ENCODE assay signal across 9 cellular contexts in the genomic region with DNA sequence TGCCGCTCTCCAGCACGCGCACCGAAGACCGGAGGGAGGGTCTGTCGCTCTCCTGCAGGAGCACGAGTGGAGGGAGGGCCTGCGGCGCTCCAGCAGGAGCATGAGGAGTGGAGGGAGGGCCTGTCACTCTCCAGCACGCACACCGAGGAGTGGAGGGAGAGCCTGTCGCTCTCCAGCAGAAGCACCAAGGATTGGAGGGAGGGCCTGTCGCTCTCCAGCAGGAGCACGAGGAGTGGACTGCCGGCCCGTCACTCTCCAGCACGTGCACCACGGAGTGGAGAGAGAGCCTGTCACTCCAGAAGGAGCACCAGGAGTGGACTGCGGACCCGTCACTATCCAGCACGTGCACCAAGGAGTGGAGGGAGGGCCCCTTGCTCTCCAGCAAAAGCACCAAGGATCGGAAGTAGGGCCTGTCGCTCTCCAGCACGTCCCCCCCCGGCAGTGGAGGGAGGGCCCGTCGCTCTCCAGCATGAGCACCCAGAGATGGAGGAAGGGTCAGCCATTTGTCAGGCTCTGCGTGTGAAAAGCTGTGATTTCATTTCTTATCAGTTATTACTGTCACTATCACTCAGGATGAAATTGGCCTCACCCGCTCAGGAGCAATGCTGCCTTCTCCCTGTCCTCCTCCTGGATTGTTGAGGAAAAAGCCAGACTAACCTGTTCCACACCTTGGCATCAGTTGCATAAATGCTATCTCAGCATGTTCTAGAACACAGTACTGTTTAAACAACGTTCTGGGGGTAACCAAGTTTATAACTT. TPM values are rescaled to one million over a fixed set of nuclear protein-coding genes. Genes with fewer than 3 reads are reported as not detected.
DNase-seq lines count a peak whose midpoint lies in the region; ATAC-seq and TF ChIP-seq lines count a peak whose summit lies in the region.
"Had no signal": no experiment of that assay in that cellular context is flagged by ENCODE, and none has a peak within 500 bp of the region (broad histone marks: within the 10 kb centered on the region; RNA-seq: fewer than 3 reads in every experiment).

No MANE protein-coding gene starts in this region.

- H3K9ac ChIP-seq in IMR-90 (ENCODE audit: low read depth, low read length): no peak overlapping the region

- H3K9me1 ChIP-seq in IMR-90 (ENCODE audit: insufficient read depth, low read length): no peaks in the 10 kb centered on the region

- no peak for TF ChIP-seq RAD21 in IMR-90 (IDR thresholded peaks at IDR 0.05; ENCODE audit: low read length)

- H3K27ac ChIP-seq in IMR-90 (ENCODE audit: insufficient read depth, low read length): no peak overlapping the region
- H3K27ac ChIP-seq in naive thymus-derived CD4-positive, alpha-beta T cell (ENCODE audit: low read depth, low read length): no peak overlapping the region

- H3K18ac ChIP-seq in IMR-90 (ENCODE audit: low read depth, low read length): no peak overlapping the region

- peak; percentile 7 for DNase-seq in BE2C
- DNase-seq in IMR-90: peak; percentile 58
- peak; percentile 98 for DNase-seq in fibroblast of mammary gland (ENCODE audit: low read depth)
- peak in 4 of 9 donors; percentile 8 to 44 (median 22) for DNase-seq in naive thymus-derived CD4-positive, alpha-beta T cell
- DNase-seq in SW 1271 (lab: John Stamatoyannopoulos, UW): no peak
- no peak for DNase-seq in activated CD8-positive, alpha-beta memory T cell treated with anti-CD3 and anti-CD28 coated beads, Interleukin-2, amount 10 ng/mL, durations not matched to agents 7 days and 5 days
- no peak for DNase-seq in activated CD4-positive, alpha-beta T cell treated with anti-CD3 and anti-CD28 coated beads, Interleukin-2, amount 50 U/mL, for 4 hours
- DNase-seq: activated CD8-positive, alpha-beta memory T cell treated with anti-CD3 and anti-CD28 coated beads for 24 hours had no signal

- no peaks in the 10 kb centered on the region for H3K9me3 ChIP-seq in BE2C
- H3K9me3 ChIP-seq in IMR-90 (ENCODE audit: control insufficient read depth, insufficient read depth, low read length): no peaks in the 10 kb centered on the region
- H3K9me3 ChIP-seq in naive thymus-derived CD4-positive, alpha-beta T cell (ENCODE audit: control insufficient read depth in 2 of 3, low read length in 3 of 3): no peaks in the 10 kb centered on the region

- H4K91ac ChIP-seq in IMR-90 (ENCODE audit: insufficient read depth, low read depth, low read length): no peak overlapping the region

- H3K4ac ChIP-seq in IMR-90 (ENCODE audit: low read depth, low read length): no peak overlapping the region

- H3K36me3 Mint-ChIP-seq in naive thymus-derived CD4-positive, alpha-beta T cell: peaks cover 0 to 27% (median 3%) of the 10 kb centered on the region in 5 donors
- no peaks in the 10 kb centered on the region for H3K36me3 Mint-ChIP-seq in activated CD8-positive, alpha-beta memory T cell treated with anti-CD3 and anti-CD28 coated beads, Interleukin-2, amount 10 ng/mL, durations not matched to agents 7 days and 5 days

- BruUV-seq in IMR-90 (replicated peaks; lab: Mats Ljungman, UMichigan): no TSS peak

- H2AK5ac ChIP-seq in IMR-90 (ENCODE audit: low read depth, low read length): no peak overlapping the region

- H3K27me3 ChIP-seq in BE2C: no peaks in the 10 kb centered on the region
- H3K27me3 ChIP-seq in IMR-90 (ENCODE audit: control insufficient read depth, insufficient read depth, low read length): no peaks in the 10 kb centered on the region
- H3K27me3 ChIP-seq in naive thymus-derived CD4-positive, alpha-beta T cell (ENCODE audit: control insufficient read depth in 2 of 2, insufficient read depth in 2 of 2, low read length in 2 of 2): no peaks in the 10 kb centered on the region

- H3K14ac ChIP-seq in IMR-90 (replicated peaks; ENCODE audit: low read depth, low read length): no peak overlapping the region

- H3K9me3 Mint-ChIP-seq in naive thymus-derived CD4-positive, alpha-beta T cell: no peaks in the 10 kb centered on the region
- H3K9me3 Mint-ChIP-seq in activated CD8-positive, alpha-beta memory T cell treated with anti-CD3 and anti-CD28 coated beads, Interleukin-2, amount 10 ng/mL, durations not matched to agents 7 days and 5 days (ENCODE audit: low read depth): no peaks in the 10 kb centered on the region

- H4K20me1 ChIP-seq in IMR-90 (ENCODE audit: insufficient read depth, low read length): no peaks in the 10 kb centered on the region

- H3K79me1 ChIP-seq in IMR-90 (ENCODE audit: low read depth in 1 of 2, low read length in 2 of 2): no peaks in the 10 kb centered on the region

- POLR2A ChIA-PET in IMR-90 (lab: Charles Lee; ENCODE audit: unreplicated experiment): no interaction called here
- POLR2A ChIA-PET in naive thymus-derived CD4-positive, alpha-beta T cell (lab: Charles Lee): no interaction called here

- no peak overlapping the region for H3K56ac ChIP-seq in IMR-90 (ENCODE audit: extremely low read depth, insufficient read depth, low read length)

- no peaks in the 10 kb centered on the region for H3K27me3 Mint-ChIP-seq in naive thymus-derived CD4-positive, alpha-beta T cell
- H3K27me3 Mint-ChIP-seq in activated CD8-positive, alpha-beta memory T cell treated with anti-CD3 and anti-CD28 coated beads, Interleukin-2, amount 10 ng/mL, durations not matched to agents 7 days and 5 days: no peaks in the 10 kb centered on the region

- H3K4me3 Mint-ChIP-seq in naive thymus-derived CD4-positive, alpha-beta T cell: peak overlapping the region in 5 of 10 donors; percentile 32 to 51 (median 42)
- no peak overlapping the region for H3K4me3 Mint-ChIP-seq in activated CD8-positive, alpha-beta memory T cell treated with anti-CD3 and anti-CD28 coated beads, Interleukin-2, amount 10 ng/mL, durations not matched to agents 7 days and 5 days

- no peak overlapping the region for H2BK15ac ChIP-seq in IMR-90 (ENCODE audit: low read depth, low read length)

- H3K4me2 ChIP-seq in IMR-90 (ENCODE audit: low read depth, low read length): no peak overlapping the region

- intact Hi-C loops in IMR-90 (cut with micrococcal nuclease): no loop called here
- intact Hi-C loops in naive thymus-derived CD4-positive, alpha-beta T cell (cut with micrococcal nuclease): no loop called here

- peak overlapping the region in 3 of 9 donors; percentile 31 to 43 (median 41) for H3K27ac Mint-ChIP-seq in naive thymus-derived CD4-positive, alpha-beta T cell
- no peak overlapping the region for H3K27ac Mint-ChIP-seq in activated CD8-positive, alpha-beta memory T cell treated with anti-CD3 and anti-CD28 coated beads, Interleukin-2, amount 10 ng/mL, durations not matched to agents 7 days and 5 days

- no peak overlapping the region for H2BK120ac ChIP-seq in IMR-90 (ENCODE audit: low read depth, low read length)

- no peak overlapping the region for H4K8ac ChIP-seq in IMR-90 (ENCODE audit: low read depth in 2 of 2, low read length in 2 of 2)

- no peak overlapping the region for H2AFZ ChIP-seq in IMR-90 (replicated peaks; ENCODE audit: low read length, poor library complexity)

- CTCF ChIA-PET in IMR-90 (lab: Yijun Ruan, JAX): no interaction called here
- CTCF ChIA-PET in naive thymus-derived CD4-positive, alpha-beta T cell (lab: Charles Lee): no interaction called here
- CTCF ChIA-PET in activated CD8-positive, alpha-beta memory T cell treated with anti-CD3 and anti-CD28 coated beads, Interleukin-2, amount 10 ng/mL, durations not matched to agents 7 days and 5 days (lab: Charles Lee): interaction anchor here (0.8 kb wide), 1 partner anchor 60 kb away, joined by 3 read pairs; no protein-coding TSS in a partner anchor

- H4K5ac ChIP-seq in IMR-90 (ENCODE audit: low read depth, low read length): no peak overlapping the region

- peak; percentile 40 for ATAC-seq in IMR-90 (ENCODE audit: low read depth)
- ATAC-seq in naive thymus-derived CD4-positive, alpha-beta T cell: peak; percentile 58
- no peak for ATAC-seq in HG03520 (IDR thresholded peaks at IDR 0.05; ENCODE audit: unreplicated experiment)
- ATAC-seq in activated CD8-positive, alpha-beta memory T cell treated with anti-CD3 and anti-CD28 coated beads, Interleukin-2, amount 10 ng/mL, durations not matched to agents 7 days and 5 days: no peak

- H3K36me3 ChIP-seq in BE2C: peaks cover 12% of the 10 kb centered on the region
- H3K36me3 ChIP-seq in IMR-90 (ENCODE audit: control insufficient read depth, insufficient read depth, low read length): peaks cover 27% of the 10 kb centered on the region
- H3K36me3 ChIP-seq in naive thymus-derived CD4-positive, alpha-beta T cell (ENCODE audit: control insufficient read depth in 2 of 3, insufficient read depth in 3 of 3, low read length in 3 of 3): peaks cover 0 to 34% (median 0%) of the 10 kb centered on the region in 3 experiments

- peaks cover 2 to 39% (median 26%) of the 10 kb centered on the region in 7 donors for H3K4me1 Mint-ChIP-seq in naive thymus-derived CD4-positive, alpha-beta T cell
- H3K4me1 Mint-ChIP-seq in activated CD8-positive, alpha-beta memory T cell treated with anti-CD3 and anti-CD28 coated beads, Interleukin-2, amount 10 ng/mL, durations not matched to agents 7 days and 5 days: no peaks in the 10 kb centered on the region

- TF ChIP-seq CTCF in BE2C (IDR thresholded peaks at IDR 0.05; ENCODE audit: low read depth, low read length) (no peak), IMR-90 (conservative IDR thresholded peaks at IDR 0.05; ENCODE audit: low read depth, low read length) (no peak), fibroblast of mammary gland (conservative IDR thresholded peaks at IDR 0.05; ENCODE audit: control insufficient read depth, insufficient read depth, low read depth, low read length) (no peak)

- no peak overlapping the region for H2AK9ac ChIP-seq in IMR-90 (replicated peaks; ENCODE audit: low read depth, low read length, poor library complexity)

- no peak overlapping the region for H2BK20ac ChIP-seq in IMR-90 (ENCODE audit: low read depth, low read length)

- dilution Hi-C loops in IMR-90 (cut with HindIII; ENCODE audit: low sequenced_read_pairs, unreplicated experiment): no loop called here

- 57% methylated on average over 4 of the region's 30 CpGs; no CpG with 5 or more reads in 1 of the 2 experiments for whole genome bisulfite sequencing in IMR-90 (ENCODE audit: extremely low coverage in 2 of 2, insufficient read length in 1 of 2), 2 experiments

- H3K4me3 ChIP-seq in BE2C (ENCODE audit: low read depth, low read length): no peak overlapping the region
- H3K4me3 ChIP-seq in IMR-90 (ENCODE audit: insufficient read depth, low read depth, low read length): no peak overlapping the region
- H3K4me3 ChIP-seq in fibroblast of mammary gland (ENCODE audit: control insufficient read depth, low read depth, low read length): no peak overlapping the region
- no peak overlapping the region for H3K4me3 ChIP-seq in naive thymus-derived CD4-positive, alpha-beta T cell (ENCODE audit: low read length)

- no peak for TF ChIP-seq POLR2A in IMR-90 (IDR thresholded peaks at IDR 0.05; ENCODE audit: low read depth, low read length)

- no peak overlapping the region for H2BK5ac ChIP-seq in IMR-90 (ENCODE audit: low read depth, low read length, poor library complexity, severe bottlenecking)

- no peaks in the 10 kb centered on the region for H3K4me1 ChIP-seq in BE2C
- no peaks in the 10 kb centered on the region for H3K4me1 ChIP-seq in IMR-90 (ENCODE audit: control insufficient read depth, insufficient read depth, low read length)
- H3K4me1 ChIP-seq in naive thymus-derived CD4-positive, alpha-beta T cell (ENCODE audit: control insufficient read depth in 2 of 2, insufficient read depth in 2 of 2, low read length in 2 of 2): no peaks in the 10 kb centered on the region

- in situ Hi-C loops in IMR-90 (cut with MboI; ENCODE audit: low sequenced_read_pairs): no loop called here

- H3K23ac ChIP-seq in IMR-90 (ENCODE audit: low read depth, low read length): no peak overlapping the region

RNA-seq across cellular contexts. Expression of gene ADI1, which starts 35.9 kb away (rescaled TPM):
- 20.7 TPM for polyA plus RNA-seq in BE2C (2012; ENCODE audit: insufficient read depth, insufficient read length, low read depth)
- 43.2 and 49.7 TPM in 2 replicates for total RNA-seq in IMR-90 (2012; rRNA removed)
- polyA plus RNA-seq in IMR-90 (2012; rRNA removed): 40.7 and 46.0 TPM in 2 replicates
- polyA plus RNA-seq in IMR-90 (2012; cell fraction: cytosol; rRNA removed): 29.8 and 43.8 TPM in 2 replicates
- polyA plus RNA-seq in IMR-90 (2012; cell fraction: nucleus; rRNA removed; ENCODE audit: low replicate concordance): 17.0 and 52.0 TPM in 2 replicates
- 10 to 100 TPM; 26.4 to 41.7 (median 39.3) TPM for total RNA-seq in naive thymus-derived CD4-positive, alpha-beta T cell
- 10 to 100 TPM; 60.9 to 73.3 TPM for polyA plus RNA-seq in naive thymus-derived CD4-positive, alpha-beta T cell
- total RNA-seq in activated CD8-positive, alpha-beta memory T cell treated with anti-CD3 and anti-CD28 coated beads, Interleukin-2, amount 10 ng/mL, durations not matched to agents 7 days and 5 days: 10 to 100 TPM; 15.0 to 16.6 TPM

Comparison
In these comparisons a context has a peak if more than half of its experiments do, and no peak if none do; other contexts are left out.
1. DNase-seq: peak in BE2C (single experiment), IMR-90 (single experiment) and fibroblast of mammary gland (single experiment); none in SW 1271 (0 of 2), activated CD8-positive, alpha-beta memory T cell treated with anti-CD3 and anti-CD28 coated beads, Interleukin-2, amount 10 ng/mL, durations not matched to agents 7 days and 5 days (single experiment) and activated CD4-positive, alpha-beta T cell treated with anti-CD3 and anti-CD28 coated beads, Interleukin-2, amount 50 U/mL, for 4 hours (0 of 2).
2. ATAC-seq: peak in IMR-90 (single experiment) and naive thymus-derived CD4-positive, alpha-beta T cell (single experiment); none in HG03520 (single experiment) and activated CD8-positive, alpha-beta memory T cell treated with anti-CD3 and anti-CD28 coated beads, Interleukin-2, amount 10 ng/mL, durations not matched to agents 7 days and 5 days (single experiment).